2 cellular contexts compared by ENCODE assay signal in the genomic region with DNA sequence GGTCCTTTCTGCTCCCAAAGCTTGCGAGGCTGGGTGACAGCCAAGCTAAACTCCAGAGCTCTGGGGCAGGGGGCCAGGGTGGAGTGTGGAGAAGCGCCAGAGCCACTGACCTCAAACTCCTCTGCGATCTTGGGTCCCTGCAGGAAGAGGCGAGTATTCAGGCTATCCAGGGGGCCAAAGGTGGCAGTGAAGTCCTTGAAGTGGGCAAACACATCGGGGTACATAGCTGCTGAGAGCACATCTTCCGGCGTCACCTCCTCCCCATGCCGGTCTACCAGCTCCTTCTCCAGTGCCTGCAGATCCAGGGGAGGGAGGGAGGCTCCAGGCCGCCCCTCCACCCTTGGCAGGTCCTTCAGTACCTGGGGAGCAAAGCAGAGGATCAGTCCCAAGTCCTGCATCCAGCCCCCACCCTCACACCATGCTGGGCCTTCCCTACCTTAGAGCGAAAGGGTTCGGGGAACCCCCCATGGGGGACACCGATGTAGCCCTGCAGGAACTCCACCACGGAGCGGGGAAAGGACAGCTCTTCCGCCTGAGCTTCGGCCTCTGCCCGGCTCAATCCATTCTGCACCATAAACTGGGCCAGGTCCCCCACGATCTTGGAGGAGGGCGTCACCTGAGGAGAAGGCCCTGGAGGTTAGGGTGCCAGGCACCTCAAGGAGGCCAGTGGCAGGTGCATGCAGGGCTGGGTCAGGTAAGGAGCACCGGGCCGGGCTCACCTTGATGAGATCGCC.
TF ChIP-seq lines count a peak whose summit lies in the region.

No MANE protein-coding gene starts in this region.

TF ChIP-seq in SK-N-SH, 30 proteins besides CTCF, POLR2A, EP300 and RAD21:
- TF ChIP-seq, protein P1, sequence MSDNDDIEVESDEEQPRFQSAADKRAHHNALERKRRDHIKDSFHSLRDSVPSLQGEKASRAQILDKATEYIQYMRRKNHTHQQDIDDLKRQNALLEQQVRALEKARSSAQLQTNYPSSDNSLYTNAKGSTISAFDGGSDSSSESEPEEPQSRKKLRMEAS (IDR thresholded peaks at IDR 0.05; ENCODE audit: low read depth): no peak
- TF ChIP-seq, protein P2, sequence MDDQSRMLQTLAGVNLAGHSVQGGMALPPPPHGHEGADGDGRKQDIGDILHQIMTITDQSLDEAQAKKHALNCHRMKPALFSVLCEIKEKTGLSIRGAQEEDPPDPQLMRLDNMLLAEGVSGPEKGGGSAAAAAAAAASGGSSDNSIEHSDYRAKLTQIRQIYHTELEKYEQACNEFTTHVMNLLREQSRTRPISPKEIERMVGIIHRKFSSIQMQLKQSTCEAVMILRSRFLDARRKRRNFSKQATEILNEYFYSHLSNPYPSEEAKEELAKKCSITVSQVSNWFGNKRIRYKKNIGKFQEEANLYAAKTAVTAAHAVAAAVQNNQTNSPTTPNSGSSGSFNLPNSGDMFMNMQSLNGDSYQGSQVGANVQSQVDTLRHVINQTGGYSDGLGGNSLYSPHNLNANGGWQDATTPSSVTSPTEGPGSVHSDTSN (IDR thresholded peaks at IDR 0.05): no peak
- no peak for TF ChIP-seq FOXJ3 (CRISPR knock-in tag; IDR thresholded peaks at IDR 0.05)
- TF ChIP-seq, protein P3, sequence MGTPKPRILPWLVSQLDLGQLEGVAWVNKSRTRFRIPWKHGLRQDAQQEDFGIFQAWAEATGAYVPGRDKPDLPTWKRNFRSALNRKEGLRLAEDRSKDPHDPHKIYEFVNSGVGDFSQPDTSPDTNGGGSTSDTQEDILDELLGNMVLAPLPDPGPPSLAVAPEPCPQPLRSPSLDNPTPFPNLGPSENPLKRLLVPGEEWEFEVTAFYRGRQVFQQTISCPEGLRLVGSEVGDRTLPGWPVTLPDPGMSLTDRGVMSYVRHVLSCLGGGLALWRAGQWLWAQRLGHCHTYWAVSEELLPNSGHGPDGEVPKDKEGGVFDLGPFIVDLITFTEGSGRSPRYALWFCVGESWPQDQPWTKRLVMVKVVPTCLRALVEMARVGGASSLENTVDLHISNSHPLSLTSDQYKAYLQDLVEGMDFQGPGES (IDR thresholded peaks at IDR 0.05; ENCODE audit: low read depth, low read length): no peak
- TF ChIP-seq CHD2 (IDR thresholded peaks at IDR 0.05; ENCODE audit: low read length, partially characterized antibody): no peak
- TF ChIP-seq RCOR1 (IDR thresholded peaks at IDR 0.05; ENCODE audit: low read length): no peak
- TF ChIP-seq RFX5 (IDR thresholded peaks at IDR 0.05; ENCODE audit: low read length): no peak
- TF ChIP-seq, protein P4, sequence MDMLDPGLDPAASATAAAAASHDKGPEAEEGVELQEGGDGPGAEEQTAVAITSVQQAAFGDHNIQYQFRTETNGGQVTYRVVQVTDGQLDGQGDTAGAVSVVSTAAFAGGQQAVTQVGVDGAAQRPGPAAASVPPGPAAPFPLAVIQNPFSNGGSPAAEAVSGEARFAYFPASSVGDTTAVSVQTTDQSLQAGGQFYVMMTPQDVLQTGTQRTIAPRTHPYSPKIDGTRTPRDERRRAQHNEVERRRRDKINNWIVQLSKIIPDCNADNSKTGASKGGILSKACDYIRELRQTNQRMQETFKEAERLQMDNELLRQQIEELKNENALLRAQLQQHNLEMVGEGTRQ (IDR thresholded peaks at IDR 0.05; ENCODE audit: borderline replicate concordance, low read depth, low read length): no peak
- no peak for TF ChIP-seq MEF2A (IDR thresholded peaks at IDR 0.05; ENCODE audit: borderline replicate concordance, low read depth)
- TF ChIP-seq, protein P5, sequence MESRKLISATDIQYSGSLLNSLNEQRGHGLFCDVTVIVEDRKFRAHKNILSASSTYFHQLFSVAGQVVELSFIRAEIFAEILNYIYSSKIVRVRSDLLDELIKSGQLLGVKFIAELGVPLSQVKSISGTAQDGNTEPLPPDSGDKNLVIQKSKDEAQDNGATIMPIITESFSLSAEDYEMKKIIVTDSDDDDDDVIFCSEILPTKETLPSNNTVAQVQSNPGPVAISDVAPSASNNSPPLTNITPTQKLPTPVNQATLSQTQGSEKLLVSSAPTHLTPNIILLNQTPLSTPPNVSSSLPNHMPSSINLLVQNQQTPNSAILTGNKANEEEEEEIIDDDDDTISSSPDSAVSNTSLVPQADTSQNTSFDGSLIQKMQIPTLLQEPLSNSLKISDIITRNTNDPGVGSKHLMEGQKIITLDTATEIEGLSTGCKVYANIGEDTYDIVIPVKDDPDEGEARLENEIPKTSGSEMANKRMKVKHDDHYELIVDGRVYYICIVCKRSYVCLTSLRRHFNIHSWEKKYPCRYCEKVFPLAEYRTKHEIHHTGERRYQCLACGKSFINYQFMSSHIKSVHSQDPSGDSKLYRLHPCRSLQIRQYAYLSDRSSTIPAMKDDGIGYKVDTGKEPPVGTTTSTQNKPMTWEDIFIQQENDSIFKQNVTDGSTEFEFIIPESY (IDR thresholded peaks at IDR 0.05; ENCODE audit: borderline replicate concordance, low read depth): no peak
- no peak for TF ChIP-seq TAF1 (IDR thresholded peaks at IDR 0.05; ENCODE audit: borderline replicate concordance, low read depth, low read length)
- TF ChIP-seq FOXM1 (IDR thresholded peaks at IDR 0.05; ENCODE audit: low read depth): no peak
- TF ChIP-seq, protein P6, sequence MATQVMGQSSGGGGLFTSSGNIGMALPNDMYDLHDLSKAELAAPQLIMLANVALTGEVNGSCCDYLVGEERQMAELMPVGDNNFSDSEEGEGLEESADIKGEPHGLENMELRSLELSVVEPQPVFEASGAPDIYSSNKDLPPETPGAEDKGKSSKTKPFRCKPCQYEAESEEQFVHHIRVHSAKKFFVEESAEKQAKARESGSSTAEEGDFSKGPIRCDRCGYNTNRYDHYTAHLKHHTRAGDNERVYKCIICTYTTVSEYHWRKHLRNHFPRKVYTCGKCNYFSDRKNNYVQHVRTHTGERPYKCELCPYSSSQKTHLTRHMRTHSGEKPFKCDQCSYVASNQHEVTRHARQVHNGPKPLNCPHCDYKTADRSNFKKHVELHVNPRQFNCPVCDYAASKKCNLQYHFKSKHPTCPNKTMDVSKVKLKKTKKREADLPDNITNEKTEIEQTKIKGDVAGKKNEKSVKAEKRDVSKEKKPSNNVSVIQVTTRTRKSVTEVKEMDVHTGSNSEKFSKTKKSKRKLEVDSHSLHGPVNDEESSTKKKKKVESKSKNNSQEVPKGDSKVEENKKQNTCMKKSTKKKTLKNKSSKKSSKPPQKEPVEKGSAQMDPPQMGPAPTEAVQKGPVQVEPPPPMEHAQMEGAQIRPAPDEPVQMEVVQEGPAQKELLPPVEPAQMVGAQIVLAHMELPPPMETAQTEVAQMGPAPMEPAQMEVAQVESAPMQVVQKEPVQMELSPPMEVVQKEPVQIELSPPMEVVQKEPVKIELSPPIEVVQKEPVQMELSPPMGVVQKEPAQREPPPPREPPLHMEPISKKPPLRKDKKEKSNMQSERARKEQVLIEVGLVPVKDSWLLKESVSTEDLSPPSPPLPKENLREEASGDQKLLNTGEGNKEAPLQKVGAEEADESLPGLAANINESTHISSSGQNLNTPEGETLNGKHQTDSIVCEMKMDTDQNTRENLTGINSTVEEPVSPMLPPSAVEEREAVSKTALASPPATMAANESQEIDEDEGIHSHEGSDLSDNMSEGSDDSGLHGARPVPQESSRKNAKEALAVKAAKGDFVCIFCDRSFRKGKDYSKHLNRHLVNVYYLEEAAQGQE (IDR thresholded peaks at IDR 0.05; ENCODE audit: low read depth, low read length): no peak
- TF ChIP-seq GATA2 (CRISPR knock-in tag; IDR thresholded peaks at IDR 0.05): no peak
- TF ChIP-seq SMC3 (IDR thresholded peaks at IDR 0.05; ENCODE audit: low read depth, low read length): no peak
- no peak for TF ChIP-seq GABPA (IDR thresholded peaks at IDR 0.05; ENCODE audit: low read depth)
- no peak for TF ChIP-seq YY1 (IDR thresholded peaks at IDR 0.05; ENCODE audit: low read depth)
- TF ChIP-seq RXRA (IDR thresholded peaks at IDR 0.05; ENCODE audit: borderline replicate concordance, low read depth): no peak
- TF ChIP-seq TCF12 (IDR thresholded peaks at IDR 0.05): no peak

TF ChIP-seq in SK-N-SH treated with all-trans-retinoic acid at 6 μM for 48 hours, 23 proteins besides CTCF, POLR2A, EP300 and RAD21:
- TF ChIP-seq, protein P7, sequence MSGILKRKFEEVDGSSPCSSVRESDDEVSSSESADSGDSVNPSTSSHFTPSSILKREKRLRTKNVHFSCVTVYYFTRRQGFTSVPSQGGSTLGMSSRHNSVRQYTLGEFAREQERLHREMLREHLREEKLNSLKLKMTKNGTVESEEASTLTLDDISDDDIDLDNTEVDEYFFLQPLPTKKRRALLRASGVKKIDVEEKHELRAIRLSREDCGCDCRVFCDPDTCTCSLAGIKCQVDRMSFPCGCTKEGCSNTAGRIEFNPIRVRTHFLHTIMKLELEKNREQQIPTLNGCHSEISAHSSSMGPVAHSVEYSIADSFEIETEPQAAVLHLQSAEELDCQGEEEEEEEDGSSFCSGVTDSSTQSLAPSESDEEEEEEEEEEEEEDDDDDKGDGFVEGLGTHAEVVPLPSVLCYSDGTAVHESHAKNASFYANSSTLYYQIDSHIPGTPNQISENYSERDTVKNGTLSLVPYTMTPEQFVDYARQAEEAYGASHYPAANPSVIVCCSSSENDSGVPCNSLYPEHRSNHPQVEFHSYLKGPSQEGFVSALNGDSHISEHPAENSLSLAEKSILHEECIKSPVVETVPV (CRISPR knock-in tag; IDR thresholded peaks at IDR 0.05): no peak
- TF ChIP-seq GLIS3 (CRISPR knock-in tag; IDR thresholded peaks at IDR 0.05) (no peak), RARB (CRISPR knock-in tag; IDR thresholded peaks at IDR 0.05) (no peak), ZNF70 (CRISPR knock-in tag; IDR thresholded peaks at IDR 0.05) (no peak), ESRRG (CRISPR knock-in tag; IDR thresholded peaks at IDR 0.05) (no peak), CSDC2 (CRISPR knock-in tag; IDR thresholded peaks at IDR 0.05) (no peak), ZC3H10 (CRISPR knock-in tag; IDR thresholded peaks at IDR 0.05) (no peak), TCF4 (CRISPR knock-in tag; IDR thresholded peaks at IDR 0.05; ENCODE audit: borderline replicate concordance) (no peak), PPARA (CRISPR knock-in tag; IDR thresholded peaks at IDR 0.05; ENCODE audit: borderline replicate concordance) (no peak), ISL1 (CRISPR knock-in tag; IDR thresholded peaks at IDR 0.05) (no peak), ZNF8 (CRISPR knock-in tag; IDR thresholded peaks at IDR 0.05) (no peak), BACH2 (CRISPR knock-in tag; IDR thresholded peaks at IDR 0.05; ENCODE audit: borderline replicate concordance) (no peak), OSR1 (CRISPR knock-in tag; IDR thresholded peaks at IDR 0.05) (no peak), ZFP30 (CRISPR knock-in tag; IDR thresholded peaks at IDR 0.05) (no peak), ARNTL (CRISPR knock-in tag; IDR thresholded peaks at IDR 0.05; ENCODE audit: borderline replicate concordance, low read depth) (no peak)
- TF ChIP-seq, protein P8, sequence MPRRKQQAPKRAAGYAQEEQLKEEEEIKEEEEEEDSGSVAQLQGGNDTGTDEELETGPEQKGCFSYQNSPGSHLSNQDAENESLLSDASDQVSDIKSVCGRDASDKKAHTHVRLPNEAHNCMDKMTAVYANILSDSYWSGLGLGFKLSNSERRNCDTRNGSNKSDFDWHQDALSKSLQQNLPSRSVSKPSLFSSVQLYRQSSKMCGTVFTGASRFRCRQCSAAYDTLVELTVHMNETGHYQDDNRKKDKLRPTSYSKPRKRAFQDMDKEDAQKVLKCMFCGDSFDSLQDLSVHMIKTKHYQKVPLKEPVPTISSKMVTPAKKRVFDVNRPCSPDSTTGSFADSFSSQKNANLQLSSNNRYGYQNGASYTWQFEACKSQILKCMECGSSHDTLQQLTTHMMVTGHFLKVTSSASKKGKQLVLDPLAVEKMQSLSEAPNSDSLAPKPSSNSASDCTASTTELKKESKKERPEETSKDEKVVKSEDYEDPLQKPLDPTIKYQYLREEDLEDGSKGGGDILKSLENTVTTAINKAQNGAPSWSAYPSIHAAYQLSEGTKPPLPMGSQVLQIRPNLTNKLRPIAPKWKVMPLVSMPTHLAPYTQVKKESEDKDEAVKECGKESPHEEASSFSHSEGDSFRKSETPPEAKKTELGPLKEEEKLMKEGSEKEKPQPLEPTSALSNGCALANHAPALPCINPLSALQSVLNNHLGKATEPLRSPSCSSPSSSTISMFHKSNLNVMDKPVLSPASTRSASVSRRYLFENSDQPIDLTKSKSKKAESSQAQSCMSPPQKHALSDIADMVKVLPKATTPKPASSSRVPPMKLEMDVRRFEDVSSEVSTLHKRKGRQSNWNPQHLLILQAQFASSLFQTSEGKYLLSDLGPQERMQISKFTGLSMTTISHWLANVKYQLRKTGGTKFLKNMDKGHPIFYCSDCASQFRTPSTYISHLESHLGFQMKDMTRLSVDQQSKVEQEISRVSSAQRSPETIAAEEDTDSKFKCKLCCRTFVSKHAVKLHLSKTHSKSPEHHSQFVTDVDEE (CRISPR knock-in tag; IDR thresholded peaks at IDR 0.05): no peak
- TF ChIP-seq, protein P9, sequence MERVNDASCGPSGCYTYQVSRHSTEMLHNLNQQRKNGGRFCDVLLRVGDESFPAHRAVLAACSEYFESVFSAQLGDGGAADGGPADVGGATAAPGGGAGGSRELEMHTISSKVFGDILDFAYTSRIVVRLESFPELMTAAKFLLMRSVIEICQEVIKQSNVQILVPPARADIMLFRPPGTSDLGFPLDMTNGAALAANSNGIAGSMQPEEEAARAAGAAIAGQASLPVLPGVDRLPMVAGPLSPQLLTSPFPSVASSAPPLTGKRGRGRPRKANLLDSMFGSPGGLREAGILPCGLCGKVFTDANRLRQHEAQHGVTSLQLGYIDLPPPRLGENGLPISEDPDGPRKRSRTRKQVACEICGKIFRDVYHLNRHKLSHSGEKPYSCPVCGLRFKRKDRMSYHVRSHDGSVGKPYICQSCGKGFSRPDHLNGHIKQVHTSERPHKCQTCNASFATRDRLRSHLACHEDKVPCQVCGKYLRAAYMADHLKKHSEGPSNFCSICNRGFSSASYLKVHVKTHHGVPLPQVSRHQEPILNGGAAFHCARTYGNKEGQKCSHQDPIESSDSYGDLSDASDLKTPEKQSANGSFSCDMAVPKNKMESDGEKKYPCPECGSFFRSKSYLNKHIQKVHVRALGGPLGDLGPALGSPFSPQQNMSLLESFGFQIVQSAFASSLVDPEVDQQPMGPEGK (CRISPR knock-in tag; IDR thresholded peaks at IDR 0.05; ENCODE audit: borderline replicate concordance): no peak
- TF ChIP-seq, protein P10, sequence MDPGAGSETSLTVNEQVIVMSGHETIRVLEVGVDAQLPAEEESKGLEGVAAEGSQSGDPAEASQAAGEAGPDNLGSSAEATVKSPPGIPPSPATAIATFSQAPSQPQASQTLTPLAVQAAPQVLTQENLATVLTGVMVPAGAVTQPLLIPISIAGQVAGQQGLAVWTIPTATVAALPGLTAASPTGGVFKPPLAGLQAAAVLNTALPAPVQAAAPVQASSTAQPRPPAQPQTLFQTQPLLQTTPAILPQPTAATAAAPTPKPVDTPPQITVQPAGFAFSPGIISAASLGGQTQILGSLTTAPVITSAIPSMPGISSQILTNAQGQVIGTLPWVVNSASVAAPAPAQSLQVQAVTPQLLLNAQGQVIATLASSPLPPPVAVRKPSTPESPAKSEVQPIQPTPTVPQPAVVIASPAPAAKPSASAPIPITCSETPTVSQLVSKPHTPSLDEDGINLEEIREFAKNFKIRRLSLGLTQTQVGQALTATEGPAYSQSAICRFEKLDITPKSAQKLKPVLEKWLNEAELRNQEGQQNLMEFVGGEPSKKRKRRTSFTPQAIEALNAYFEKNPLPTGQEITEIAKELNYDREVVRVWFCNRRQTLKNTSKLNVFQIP (CRISPR knock-in tag; IDR thresholded peaks at IDR 0.05; ENCODE audit: borderline replicate concordance, low read depth): no peak
- TF ChIP-seq, protein P11, sequence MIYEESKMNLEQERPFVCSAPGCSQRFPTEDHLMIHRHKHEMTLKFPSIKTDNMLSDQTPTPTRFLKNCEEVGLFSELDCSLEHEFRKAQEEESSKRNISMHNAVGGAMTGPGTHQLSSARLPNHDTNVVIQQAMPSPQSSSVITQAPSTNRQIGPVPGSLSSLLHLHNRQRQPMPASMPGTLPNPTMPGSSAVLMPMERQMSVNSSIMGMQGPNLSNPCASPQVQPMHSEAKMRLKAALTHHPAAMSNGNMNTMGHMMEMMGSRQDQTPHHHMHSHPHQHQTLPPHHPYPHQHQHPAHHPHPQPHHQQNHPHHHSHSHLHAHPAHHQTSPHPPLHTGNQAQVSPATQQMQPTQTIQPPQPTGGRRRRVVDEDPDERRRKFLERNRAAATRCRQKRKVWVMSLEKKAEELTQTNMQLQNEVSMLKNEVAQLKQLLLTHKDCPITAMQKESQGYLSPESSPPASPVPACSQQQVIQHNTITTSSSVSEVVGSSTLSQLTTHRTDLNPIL (CRISPR knock-in tag; IDR thresholded peaks at IDR 0.05; ENCODE audit: low read depth): no peak
